In genomic region chr7:139914306-139914747, GRCh38 we compare ENCODE assay signal across 16 cellular contexts.
DNase-seq lines count a peak whose midpoint lies in the region; ATAC-seq and TF ChIP-seq lines count a peak whose summit lies in the region.
"Had no signal": no experiment of that assay in that cellular context is flagged by ENCODE, and none has a peak within 500 bp of the region (broad histone marks: within the 10 kb centered on the region; RNA-seq: fewer than 3 reads in every experiment).

No MANE protein-coding gene starts in this region.

- H2AFZ ChIP-seq in fibroblast of lung (ENCODE audit: low read length): no peak overlapping the region

- 85 to 88% methylated on average over 2 of the region's 2 CpGs for WGBS in body of pancreas, 2 donors

- peaks cover 2% of the 10 kb centered on the region for H3K27me3 Mint-ChIP-seq in activated CD4-positive, alpha-beta memory T cell treated with anti-CD3 and anti-CD28 coated beads for 36 hours
- peaks cover 3% of the 10 kb centered on the region for H3K27me3 Mint-ChIP-seq in activated CD4-positive, alpha-beta memory T cell treated with anti-CD3 and anti-CD28 coated beads, Interleukin-2, amount 10 ng/mL, durations not matched to agents 7 days and 5 days
- no peaks in the 10 kb centered on the region for H3K27me3 Mint-ChIP-seq in stimulated activated naive B cell treated with anti-CD40 and anti-IgM and Interleukin-4, amounts not matched to agents 10 μg/mL and 1 μg/mL and 100 μg/mL, for 72 hours

- no peak for ATAC-seq in stimulated activated naive B cell treated with anti-CD40 and anti-IgM and Interleukin-4, amounts not matched to agents 10 μg/mL and 1 μg/mL and 100 μg/mL, for 72 hours (replicated peaks)
- ATAC-seq in body of pancreas (no peak), GM21381 (IDR thresholded peaks at IDR 0.05; ENCODE audit: unreplicated experiment) (no peak), GM21367 (IDR thresholded peaks at IDR 0.05; ENCODE audit: unreplicated experiment) (no peak)

- TF ChIP-seq CTCF in fibroblast of lung (conservative IDR thresholded peaks at IDR 0.05 in 1 of 2, IDR thresholded peaks at IDR 0.05 in 1 of 2; ENCODE audit: low read depth in 1 of 2, low read length in 2 of 2) (no peak), body of pancreas (IDR thresholded peaks at IDR 0.05) (no peak)

- H3K27ac ChIP-seq in fibroblast of lung (ENCODE audit: insufficient read depth, low read length) (peak overlapping the region; percentile 70), body of pancreas (no peak overlapping the region)
- H3K27ac ChIP-seq: left ventricle myocardium inferior, testis had no signal

- CTCF ChIA-PET in activated CD4-positive, alpha-beta memory T cell treated with anti-CD3 and anti-CD28 coated beads for 36 hours (lab: Charles Lee): interaction anchor here (1.2 kb wide), 1 partner anchor 136 kb away, joined by 3 read pairs; no protein-coding TSS in a partner anchor
- CTCF ChIA-PET in activated CD4-positive, alpha-beta memory T cell treated with anti-CD3 and anti-CD28 coated beads, Interleukin-2, amount 10 ng/mL, durations not matched to agents 7 days and 5 days (lab: Charles Lee): no interaction called here

- POLR2A ChIA-PET in activated CD4-positive, alpha-beta memory T cell treated with anti-CD3 and anti-CD28 coated beads for 36 hours (lab: Charles Lee): no interaction called here
- POLR2A ChIA-PET in activated CD4-positive, alpha-beta memory T cell treated with anti-CD3 and anti-CD28 coated beads, Interleukin-2, amount 10 ng/mL, durations not matched to agents 7 days and 5 days (lab: Charles Lee): interaction anchor here (1.2 to 1.8 kb wide), 2 partner anchors 26 to 84 kb away, joined by 3 to 4 read pairs; no protein-coding TSS in a partner anchor

- no peak for DNase-seq in activated CD4-positive, alpha-beta memory T cell treated with anti-CD3 and anti-CD28 coated beads for 36 hours
- DNase-seq in activated CD4-positive, alpha-beta memory T cell treated with anti-CD3 and anti-CD28 coated beads, Interleukin-2, amount 10 ng/mL, durations not matched to agents 7 days and 5 days: no peak
- peak; percentile 65 for DNase-seq in RPMI7951 (ENCODE audit: low read depth)
- peak; percentile 69 to 72 for DNase-seq in fibroblast of lung (ENCODE audit: low read depth in 2 of 2)
- no peak for DNase-seq in stimulated activated naive B cell treated with anti-CD40 and anti-IgM and Interleukin-4, amounts not matched to agents 10 μg/mL and 1 μg/mL and 100 μg/mL, for 72 hours
- no peak for DNase-seq in body of pancreas
- DNase-seq: activated CD4-positive, alpha-beta T cell treated with anti-CD3 and anti-CD28 coated beads for 1 hour; caudate nucleus; DMS153; hippocampal formation; left ventricle myocardium inferior; NCI-H2171; testis had no signal

- H3K9me3 Mint-ChIP-seq in activated CD4-positive, alpha-beta memory T cell treated with anti-CD3 and anti-CD28 coated beads for 36 hours: no peaks in the 10 kb centered on the region
- H3K9me3 Mint-ChIP-seq in activated CD4-positive, alpha-beta memory T cell treated with anti-CD3 and anti-CD28 coated beads, Interleukin-2, amount 10 ng/mL, durations not matched to agents 7 days and 5 days: no peaks in the 10 kb centered on the region
- peaks cover 0 to 1% of the 10 kb centered on the region in 2 donors for H3K9me3 Mint-ChIP-seq in stimulated activated naive B cell treated with anti-CD40 and anti-IgM and Interleukin-4, amounts not matched to agents 10 μg/mL and 1 μg/mL and 100 μg/mL, for 72 hours
- H3K9me3 Mint-ChIP-seq: activated T-helper 2 cell treated with anti-CD3 and anti-CD28 coated beads, Interferon-gamma antibody, Interleukin-2, Interleukin-4, amounts not matched to agents 10 μg/mL and 5 μg/mL and 100 μg/mL, durations not matched to agents 14 hours and 24 hours and 36 hours had no signal

- peaks cover 4% of the 10 kb centered on the region for H3K36me3 Mint-ChIP-seq in activated CD4-positive, alpha-beta memory T cell treated with anti-CD3 and anti-CD28 coated beads for 36 hours
- H3K36me3 Mint-ChIP-seq in activated CD4-positive, alpha-beta memory T cell treated with anti-CD3 and anti-CD28 coated beads, Interleukin-2, amount 10 ng/mL, durations not matched to agents 7 days and 5 days (ENCODE audit: low read depth): peaks cover 35% of the 10 kb centered on the region
- H3K36me3 Mint-ChIP-seq in stimulated activated naive B cell treated with anti-CD40 and anti-IgM and Interleukin-4, amounts not matched to agents 10 μg/mL and 1 μg/mL and 100 μg/mL, for 72 hours: peaks cover 0 to 4% of the 10 kb centered on the region in 2 donors

- no peaks in the 10 kb centered on the region for H3K36me3 ChIP-seq in fibroblast of lung (ENCODE audit: control insufficient read depth, insufficient read depth, low read length)
- H3K36me3 ChIP-seq in body of pancreas (replicated peaks in 1 of 2; ENCODE audit: insufficient read depth in 1 of 2, low read depth in 2 of 2): no peaks in the 10 kb centered on the region
- H3K36me3 ChIP-seq: left ventricle myocardium inferior had no signal

- peaks cover 28% of the 10 kb centered on the region for H3K4me1 Mint-ChIP-seq in activated CD4-positive, alpha-beta memory T cell treated with anti-CD3 and anti-CD28 coated beads for 36 hours (ENCODE audit: low read depth)
- H3K4me1 Mint-ChIP-seq in activated CD4-positive, alpha-beta memory T cell treated with anti-CD3 and anti-CD28 coated beads, Interleukin-2, amount 10 ng/mL, durations not matched to agents 7 days and 5 days: peaks cover 23% of the 10 kb centered on the region
- peaks cover 34 to 60% of the 10 kb centered on the region in 2 donors for H3K4me1 Mint-ChIP-seq in stimulated activated naive B cell treated with anti-CD40 and anti-IgM and Interleukin-4, amounts not matched to agents 10 μg/mL and 1 μg/mL and 100 μg/mL, for 72 hours

- H3K4me3 Mint-ChIP-seq in activated CD4-positive, alpha-beta memory T cell treated with anti-CD3 and anti-CD28 coated beads for 36 hours: no peak overlapping the region
- no peak overlapping the region for H3K4me3 Mint-ChIP-seq in activated CD4-positive, alpha-beta memory T cell treated with anti-CD3 and anti-CD28 coated beads, Interleukin-2, amount 10 ng/mL, durations not matched to agents 7 days and 5 days
- H3K4me3 Mint-ChIP-seq in stimulated activated naive B cell treated with anti-CD40 and anti-IgM and Interleukin-4, amounts not matched to agents 10 μg/mL and 1 μg/mL and 100 μg/mL, for 72 hours: peak overlapping the region in 1 of 2 donors; percentile 18

- peak overlapping the region; percentile 42 for H3K4me2 ChIP-seq in fibroblast of lung (ENCODE audit: extremely low read depth, insufficient read depth, low read length)

- H3K27ac Mint-ChIP-seq in activated CD4-positive, alpha-beta memory T cell treated with anti-CD3 and anti-CD28 coated beads for 36 hours: peak overlapping the region; percentile 43
- H3K27ac Mint-ChIP-seq in activated CD4-positive, alpha-beta memory T cell treated with anti-CD3 and anti-CD28 coated beads, Interleukin-2, amount 10 ng/mL, durations not matched to agents 7 days and 5 days: no peak overlapping the region
- H3K27ac Mint-ChIP-seq in stimulated activated naive B cell treated with anti-CD40 and anti-IgM and Interleukin-4, amounts not matched to agents 10 μg/mL and 1 μg/mL and 100 μg/mL, for 72 hours: peak overlapping the region; percentile 82
- H3K27ac Mint-ChIP-seq: activated T-helper 2 cell treated with anti-CD3 and anti-CD28 coated beads, Interferon-gamma antibody, Interleukin-2, Interleukin-4, amounts not matched to agents 10 μg/mL and 5 μg/mL and 100 μg/mL, durations not matched to agents 14 hours and 24 hours and 36 hours had no signal

- no peaks in the 10 kb centered on the region for H4K20me1 ChIP-seq in fibroblast of lung (ENCODE audit: control insufficient read depth, extremely low read depth, insufficient read depth, low read length)

- no peaks in the 10 kb centered on the region for H3K27me3 ChIP-seq in fibroblast of lung (ENCODE audit: control insufficient read depth, insufficient read depth, low read length)
- H3K27me3 ChIP-seq in body of pancreas: no peaks in the 10 kb centered on the region
- H3K27me3 ChIP-seq: testis had no signal

- no peaks in the 10 kb centered on the region for H3K79me2 ChIP-seq in fibroblast of lung (ENCODE audit: control insufficient read depth, insufficient read depth, low read length)

- intact Hi-C loops in activated CD4-positive, alpha-beta memory T cell treated with anti-CD3 and anti-CD28 coated beads for 36 hours (cut with micrococcal nuclease): no loop called here
- intact Hi-C loops in body of pancreas (cut with DNase I): no loop called here

- no peaks in the 10 kb centered on the region for H3K9me3 ChIP-seq in fibroblast of lung (ENCODE audit: control insufficient read depth, insufficient read depth, low read depth, low read length)
- H3K9me3 ChIP-seq in body of pancreas: no peaks in the 10 kb centered on the region
- H3K9me3 ChIP-seq: left ventricle myocardium inferior, testis had no signal

- no peak overlapping the region for H3K9ac ChIP-seq in fibroblast of lung (ENCODE audit: insufficient read depth, low read length)

- no peak for TF ChIP-seq POLR2A in body of pancreas (IDR thresholded peaks at IDR 0.05)

- H3K4me3 ChIP-seq in fibroblast of lung (replicated peaks in 1 of 4; ENCODE audit: control extremely low read depth in 1 of 4, insufficient read depth in 1 of 4, low read depth in 3 of 4, low read length in 4 of 4): no peak overlapping the region
- H3K4me3 ChIP-seq in body of pancreas: no peak overlapping the region
- H3K4me3 ChIP-seq: left ventricle myocardium inferior, testis had no signal

- H3K4me1 ChIP-seq in fibroblast of lung (ENCODE audit: control insufficient read depth, extremely low read depth, insufficient read depth, low read length) (peaks cover 30% of the 10 kb centered on the region), body of pancreas (peaks cover 16% of the 10 kb centered on the region)
- H3K4me1 ChIP-seq: testis had no signal

Comparison
In these comparisons a context has a peak if more than half of its experiments do, and no peak if none do; other contexts are left out.
1. DNase-seq: peak in RPMI7951 (single experiment) and fibroblast of lung (2 of 2); none in activated CD4-positive, alpha-beta memory T cell treated with anti-CD3 and anti-CD28 coated beads for 36 hours (single experiment), activated CD4-positive, alpha-beta memory T cell treated with anti-CD3 and anti-CD28 coated beads, Interleukin-2, amount 10 ng/mL, durations not matched to agents 7 days and 5 days (single experiment), stimulated activated naive B cell treated with anti-CD40 and anti-IgM and Interleukin-4, amounts not matched to agents 10 μg/mL and 1 μg/mL and 100 μg/mL, for 72 hours (single experiment) and body of pancreas (0 of 4).